Comparison of ENCODE assay signal across 1 cellular context in genomic region chr2:54619660-54620231, GRCh38.
TF ChIP-seq lines count a peak whose summit lies in the region.

No MANE protein-coding gene starts in this region.

TF ChIP-seq in HepG2, 621 proteins besides CTCF, POLR2A, EP300 and RAD21 (continued from another document and continues in another):
- TF ChIP-seq ZBTB34 (CRISPR knock-in tag; IDR thresholded peaks at IDR 0.05) (peak; percentile 70; the same call in 1 of the 2 replicates), PAX8 (CRISPR knock-in tag; IDR thresholded peaks at IDR 0.05; ENCODE audit: borderline replicate concordance) (0 out of 2 replicates have a peak, but pooled peaks have one; percentile 21), ZNF264 (CRISPR knock-in tag; IDR thresholded peaks at IDR 0.05) (no peak), ZNF619 (CRISPR knock-in tag; IDR thresholded peaks at IDR 0.05) (no peak), ZNF232 (CRISPR knock-in tag; IDR thresholded peaks at IDR 0.05; ENCODE audit: borderline replicate concordance) (0 out of 2 replicates have a peak, but pooled peaks have one; percentile 25), ZNF501 (CRISPR knock-in tag; IDR thresholded peaks at IDR 0.05) (no peak), ZNF281 (CRISPR knock-in tag; IDR thresholded peaks at IDR 0.05; ENCODE audit: borderline replicate concordance) (no peak), ZNF576 (CRISPR knock-in tag; IDR thresholded peaks at IDR 0.05) (no peak), ZNF800 (CRISPR knock-in tag; IDR thresholded peaks at IDR 0.05) (no peak), YEATS2 (CRISPR knock-in tag; IDR thresholded peaks at IDR 0.05; ENCODE audit: borderline replicate concordance) (no peak), PBX2 (CRISPR knock-in tag; IDR thresholded peaks at IDR 0.05) (no peak), KLF6 (CRISPR knock-in tag; IDR thresholded peaks at IDR 0.05) (0 out of 2 replicates have a peak, but pooled peaks have one; percentile 18), GTF2F1 (IDR thresholded peaks at IDR 0.05; ENCODE audit: low read length) (no peak), ZNF18 (CRISPR knock-in tag; IDR thresholded peaks at IDR 0.05; ENCODE audit: insufficient replicate concordance) (no peak), ELF1 (CRISPR knock-in tag; IDR thresholded peaks at IDR 0.05) (no peak), ZFP36L2 (CRISPR knock-in tag; IDR thresholded peaks at IDR 0.05) (no peak), NCOR1 (IDR thresholded peaks at IDR 0.05; ENCODE audit: borderline replicate concordance, low read length) (no peak), KDM1A (CRISPR knock-in tag; IDR thresholded peaks at IDR 0.05) (no peak), TCF7 (IDR thresholded peaks at IDR 0.05; ENCODE audit: low read depth) (peak; percentile 69), HDAC2 (CRISPR knock-in tag; IDR thresholded peaks at IDR 0.05) (no peak), ZBTB46 (CRISPR knock-in tag; IDR thresholded peaks at IDR 0.05; ENCODE audit: borderline replicate concordance) (0 out of 2 replicates have a peak, but pooled peaks have one; percentile 17), ZNF878 (CRISPR knock-in tag; IDR thresholded peaks at IDR 0.05) (0 out of 2 replicates have a peak, but pooled peaks have one; percentile 52), KAT2B (IDR thresholded peaks at IDR 0.05; ENCODE audit: borderline replicate concordance, low read depth, low read length) (no peak), ZNF569 (CRISPR knock-in tag; IDR thresholded peaks at IDR 0.05; ENCODE audit: borderline replicate concordance) (no peak), AGO1 (IDR thresholded peaks at IDR 0.05; ENCODE audit: low read depth, low read length, poor library complexity, severe bottlenecking) (no peak), AFF4 (CRISPR knock-in tag; IDR thresholded peaks at IDR 0.05) (no peak), ZBTB33 (CRISPR knock-in tag; IDR thresholded peaks at IDR 0.05) (peak; percentile 81), ZBTB38 (CRISPR knock-in tag; IDR thresholded peaks at IDR 0.05) (peak; percentile 88), ZNF678 (CRISPR knock-in tag; IDR thresholded peaks at IDR 0.05) (no peak), SOX13 (IDR thresholded peaks at IDR 0.05) (no peak), SOX13 (CRISPR knock-in tag; conservative IDR thresholded peaks at IDR 0.05 in 1 of 2, IDR thresholded peaks at IDR 0.05 in 1 of 2) (no peak; a peak in 1 of 4 replicates), HNRNPUL1 (IDR thresholded peaks at IDR 0.05; ENCODE audit: low read depth, low read length) (no peak), SP4 (CRISPR knock-in tag; IDR thresholded peaks at IDR 0.05) (no peak), ZNF362 (CRISPR knock-in tag; IDR thresholded peaks at IDR 0.05; ENCODE audit: borderline replicate concordance) (0 out of 2 replicates have a peak, but pooled peaks have one; percentile 10), PAXIP1 (CRISPR knock-in tag; conservative IDR thresholded peaks at IDR 0.05) (peak; percentile 34; the same call in 1 of the 2 replicates)
